In genomic region chr10:31147220-31147608, GRCh38 we compare ENCODE assay signal across 10 cellular contexts.
DNase-seq lines count a peak whose midpoint lies in the region; ATAC-seq and TF ChIP-seq lines count a peak whose summit lies in the region.
"Had no signal": no experiment of that assay in that cellular context is flagged by ENCODE, and none has a peak within 500 bp of the region (broad histone marks: within the 10 kb centered on the region; RNA-seq: fewer than 3 reads in every experiment).

No MANE protein-coding gene starts in this region.

- no peak for TF ChIP-seq POLR2A in HCT116 (IDR thresholded peaks at IDR 0.05; ENCODE audit: borderline replicate concordance, extremely low read depth, insufficient read depth, insufficient read length)
- no peak for TF ChIP-seq POLR2A in gastrocnemius medialis (IDR thresholded peaks at IDR 0.05)

- no peak for TF ChIP-seq CTCF in HCT116 (IDR thresholded peaks at IDR 0.05 in 2 of 3, conservative IDR thresholded peaks at IDR 0.05 in 1 of 3; ENCODE audit: borderline replicate concordance in 1 of 3, insufficient read depth in 1 of 3, low read depth in 2 of 3, low read length in 2 of 3)
- no peak for TF ChIP-seq CTCF in RWPE2 (IDR thresholded peaks at IDR 0.05; ENCODE audit: poor library complexity, severe bottlenecking)
- TF ChIP-seq CTCF in gastrocnemius medialis (IDR thresholded peaks at IDR 0.05 in 4 of 5, conservative IDR thresholded peaks at IDR 0.05 in 1 of 5) = no peak
- TF ChIP-seq CTCF in WTC11 (IDR thresholded peaks at IDR 0.05) = no peak

- H3K9ac ChIP-seq in HCT116 (ENCODE audit: low read length) = no peak overlapping the region; the same call in 1 of the 2 replicates

- H3K9me2 ChIP-seq in HCT116 (ENCODE audit: insufficient read depth) = no peaks in the 10 kb centered on the region

- H3K27me3 Mint-ChIP-seq in WTC11 (ENCODE audit: low read depth) = no peaks in the 10 kb centered on the region; the same call in 1 of the 2 replicates

- H3K36me3 Mint-ChIP-seq in WTC11 = no peaks in the 10 kb centered on the region

- H3K4me2 ChIP-seq in HCT116 (ENCODE audit: low read length) = peak overlapping the region; percentile 52

- POLR2A ChIA-PET in HCT116 (lab: Charles Lee) (interaction anchor here (0.8 to 1.0 kb wide), 2 partner anchors 13 to 18 kb away, joined by 3 read pairs; no protein-coding TSS in a partner anchor), WTC11 (lab: Charles Lee) (no interaction called here)

- H3K36me3 ChIP-seq in HCT116 (ENCODE audit: control insufficient read depth in 1 of 2, insufficient read depth in 2 of 2, low read length in 2 of 2) = no peaks in the 10 kb centered on the region
- no peaks in the 10 kb centered on the region for H3K36me3 ChIP-seq in RWPE2 (ENCODE audit: low read depth)
- no peaks in the 10 kb centered on the region for H3K36me3 ChIP-seq in gastrocnemius medialis

- H3K4me3 ChIP-seq in HCT116 (replicated peaks in 1 of 2; ENCODE audit: low read depth in 1 of 2, low read length in 2 of 2) = 0 out of 4 replicates have a peak overlapping the region, but pooled peaks of 1 of the 2 experiments have one; percentile 2
- no peak overlapping the region for H3K4me3 ChIP-seq in RWPE2 (ENCODE audit: severe bottlenecking)
- H3K4me3 ChIP-seq in gastrocnemius medialis = no peak overlapping the region

- CTCF ChIA-PET in HCT116 (lab: Charles Lee) = no interaction called here
- CTCF ChIA-PET in WTC11 (lab: Charles Lee) = no interaction called here

- peaks cover 3% of the 10 kb centered on the region; the same call in 1 of the 2 replicates for H3K9me3 Mint-ChIP-seq in WTC11

- H3K4me1 ChIP-seq in HCT116 (ENCODE audit: control insufficient read depth in 1 of 2, insufficient read depth in 2 of 2, low read length in 2 of 2) = peaks cover 16 to 24% of the 10 kb centered on the region in 2 experiments
- peaks cover 10% of the 10 kb centered on the region for H3K4me1 ChIP-seq in RWPE2 (ENCODE audit: insufficient read depth, poor library complexity, severe bottlenecking)
- H3K4me1 ChIP-seq in gastrocnemius medialis = peaks cover 7% of the 10 kb centered on the region in 2 donors

- in situ Hi-C loops in gastrocnemius medialis (cut with MboI; ENCODE audit: low sequenced_read_pairs in 4 of 4) = no loop called here

- no peak overlapping the region for H3K4me3 Mint-ChIP-seq in WTC11

- no peaks in the 10 kb centered on the region for H4K20me1 ChIP-seq in HCT116 (ENCODE audit: insufficient read depth)

- peak overlapping the region; percentile 40 for H2AFZ ChIP-seq in HCT116 (ENCODE audit: low read depth, low read length, poor library complexity, severe bottlenecking)

- BruUV-seq in HCT116 (replicated peaks; lab: Mats Ljungman, UMichigan) = no TSS peak

- intact Hi-C loops in HCT116 (cut with micrococcal nuclease) = no loop called here
- intact Hi-C loops in gastrocnemius medialis (cut with DNase I; ENCODE audit: low total_unique reads) = no loop called here

- no peak overlapping the region for H3K27ac ChIP-seq in HCT116 (ENCODE audit: low read depth, low read length)
- peak overlapping the region; percentile 5 for H3K27ac ChIP-seq in RWPE2 (ENCODE audit: poor library complexity, severe bottlenecking)
- peak overlapping the region; percentile 42 for H3K27ac ChIP-seq in epithelial cell of prostate
- peak overlapping the region in 3 of 4 donors; percentile 41 to 47 (median 42) for H3K27ac ChIP-seq in gastrocnemius medialis

- H3K4me1 Mint-ChIP-seq in WTC11 = peaks cover 25% of the 10 kb centered on the region

- RAD21 ChIA-PET in HCT116 (lab: Charles Lee; ENCODE audit: low non-redundant PET in 1 of 2, low total read pairs in 2 of 2, uncharacterized antibody in 2 of 2, unreplicated experiment in 2 of 2) = no interaction called here

- H3K27me3 ChIP-seq in HCT116 (ENCODE audit: insufficient read depth, low read length) (no peaks in the 10 kb centered on the region), RWPE2 (ENCODE audit: insufficient read depth, poor library complexity, severe bottlenecking) (no peaks in the 10 kb centered on the region), gastrocnemius medialis (no peaks in the 10 kb centered on the region)

- ATAC-seq in HCT116 (peak; percentile 77), RWPE2 (ENCODE audit: low read depth) (peak; percentile 78), gastrocnemius medialis (peak in 1 of 2 donors; percentile 37), WTC11 (no peak), GM18907 (IDR thresholded peaks at IDR 0.05; ENCODE audit: unreplicated experiment) (no peak)

- H3K9me3 ChIP-seq in HCT116 (ENCODE audit: control insufficient read depth in 1 of 2, insufficient read depth in 1 of 2, low read depth in 1 of 2, low read length in 2 of 2) (no peaks in the 10 kb centered on the region), RWPE2 (ENCODE audit: severe bottlenecking) (no peaks in the 10 kb centered on the region), gastrocnemius medialis (no peaks in the 10 kb centered on the region)

- no peaks in the 10 kb centered on the region for H3K79me2 ChIP-seq in HCT116 (ENCODE audit: insufficient read depth, low read length)

- H3K27ac Mint-ChIP-seq in WTC11 = no peak overlapping the region

- peak; percentile 26 for DNase-seq in HCT116 (ENCODE audit: low read depth, low spot score)
- no peak for DNase-seq in RWPE2 (ENCODE audit: low spot score)
- DNase-seq in epithelial cell of prostate (ENCODE audit: low read depth, low spot score) = peak; percentile 43
- DNase-seq in gastrocnemius medialis = no peak
- DNase-seq in WTC11 (ENCODE audit: low spot score) = no peak
- no peak for DNase-seq in stimulated activated CD4-positive, alpha-beta T cell treated with anti-CD3 and anti-CD28 coated beads, Interleukin-12 subunit alpha, Interleukin-12 subunit beta, amount 100 ng/mL, for 4 hours
- DNase-seq: effector CD8-positive, alpha-beta T cell; OCI-M1; substantia nigra had no signal

- TF ChIP-seq RAD21 in HCT116 (IDR thresholded peaks at IDR 0.05; ENCODE audit: low read depth) = no peak

TF ChIP-seq in HCT116, 20 proteins besides CTCF, POLR2A, EP300 and RAD21:
- TF ChIP-seq FOSL1 (IDR thresholded peaks at IDR 0.05; ENCODE audit: low read depth) (0 out of 2 replicates have a peak, but pooled peaks have one; percentile 1), JUND (IDR thresholded peaks at IDR 0.05) (peak; percentile 41; the same call in 1 of the 2 replicates), SRF (IDR thresholded peaks at IDR 0.05; ENCODE audit: low read depth) (no peak)

TF ChIP-seq in WTC11, 78 proteins besides CTCF, POLR2A, EP300 and RAD21 (continues in another document):
- TF ChIP-seq MAX (CRISPR knock-in tag; IDR thresholded peaks at IDR 0.05) (no peak), USF1 (CRISPR knock-in tag; IDR thresholded peaks at IDR 0.05) (no peak), ATF1 (CRISPR knock-in tag; IDR thresholded peaks at IDR 0.05) (no peak), TEAD4 (CRISPR knock-in tag; IDR thresholded peaks at IDR 0.05) (no peak), FOXP4 (CRISPR knock-in tag; IDR thresholded peaks at IDR 0.05) (no peak), MYBL2 (CRISPR knock-in tag; IDR thresholded peaks at IDR 0.05) (no peak), FOXJ3 (CRISPR knock-in tag; IDR thresholded peaks at IDR 0.05; ENCODE audit: borderline replicate concordance) (no peak), ZNF396 (CRISPR knock-in tag; IDR thresholded peaks at IDR 0.05; ENCODE audit: borderline replicate concordance) (no peak), SMAD3 (CRISPR knock-in tag; IDR thresholded peaks at IDR 0.05; ENCODE audit: borderline replicate concordance) (no peak), ERG (CRISPR knock-in tag; IDR thresholded peaks at IDR 0.05) (no peak), ZNF671 (CRISPR knock-in tag; IDR thresholded peaks at IDR 0.05) (no peak), NFYB (CRISPR knock-in tag; conservative IDR thresholded peaks at IDR 0.05; ENCODE audit: low read depth) (no peak), EMX1 (CRISPR knock-in tag; IDR thresholded peaks at IDR 0.05) (no peak), GTF2I (CRISPR knock-in tag; conservative IDR thresholded peaks at IDR 0.05) (no peak)

Comparison
In these comparisons a context has a peak if more than half of its experiments do, and no peak if none do; other contexts are left out.
1. ATAC-seq: peak in HCT116 (single experiment) and RWPE2 (single experiment); none in WTC11 (single experiment) and GM18907 (single experiment).
2. DNase-seq: peak in HCT116 (single experiment) and epithelial cell of prostate (single experiment); none in RWPE2 (single experiment), gastrocnemius medialis (0 of 2), WTC11 (single experiment) and stimulated activated CD4-positive, alpha-beta T cell treated with anti-CD3 and anti-CD28 coated beads, Interleukin-12 subunit alpha, Interleukin-12 subunit beta, amount 100 ng/mL, for 4 hours (single experiment).